16 cellular contexts compared by ENCODE assay signal in the genomic region with DNA sequence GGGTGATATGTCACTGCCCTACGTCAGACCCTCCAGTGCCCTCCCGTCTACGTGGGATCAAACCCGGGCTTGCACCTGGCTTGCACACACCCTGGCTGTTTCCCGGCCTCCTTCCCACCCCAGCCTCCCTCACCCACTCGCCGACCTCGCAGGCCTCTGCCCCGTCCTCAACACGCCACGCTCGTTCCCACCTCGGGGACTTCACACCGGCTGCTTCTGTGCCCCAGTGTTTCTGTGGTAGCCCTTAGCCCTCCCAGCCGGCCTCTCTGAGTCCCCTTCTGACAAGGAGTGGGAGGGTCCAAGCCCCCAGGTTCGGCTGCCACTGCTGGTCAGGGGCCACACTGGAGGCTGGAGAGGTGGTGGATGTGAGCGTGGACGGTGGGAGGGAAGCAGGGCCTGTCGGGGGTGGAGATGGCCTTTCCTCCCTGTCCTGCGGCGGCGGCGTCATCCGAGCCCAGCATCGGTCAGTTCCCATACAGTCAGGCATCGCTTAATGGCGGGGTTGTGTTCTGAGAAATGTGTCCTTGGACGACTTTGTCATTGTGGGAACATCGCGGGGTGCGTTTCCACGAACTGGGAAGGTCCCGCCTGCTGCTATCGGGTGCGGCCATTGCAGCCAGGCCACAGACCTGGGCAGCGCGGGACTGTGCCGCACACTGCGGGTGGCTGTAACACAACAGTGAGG. TPM values are rescaled to one million over a fixed set of nuclear protein-coding genes. Genes with fewer than 3 reads are reported as not detected.
DNase-seq lines count a peak whose midpoint lies in the region; ATAC-seq and TF ChIP-seq lines count a peak whose summit lies in the region.
"Had no signal": no experiment of that assay in that cellular context is flagged by ENCODE, and none has a peak within 500 bp of the region (broad histone marks: within the 10 kb centered on the region; RNA-seq: fewer than 3 reads in every experiment).

No MANE protein-coding gene starts in this region.

- no peak overlapping the region for H3K4me2 ChIP-seq in H9 (ENCODE audit: insufficient read depth, insufficient read length, low read length)
- H3K4me2 ChIP-seq: GM23338 had no signal

- no peak overlapping the region for H3K4me3 ChIP-seq in coronary artery
- H3K4me3 ChIP-seq in upper lobe of right lung: no peak overlapping the region
- H3K4me3 ChIP-seq: BLaER1, GM23338 had no signal

- no peak overlapping the region for H2BK5ac ChIP-seq in H9 (ENCODE audit: insufficient read length, low read length)

- H2BK12ac ChIP-seq in H9 (ENCODE audit: insufficient read length, low read depth, low read length): no peak overlapping the region

- H3K36me3 Mint-ChIP-seq in H9 (ENCODE audit: insufficient read depth in 1 of 3, low read depth in 3 of 3): peaks cover 0 to 8% (median 2%) of the 10 kb centered on the region in 3 experiments; a peak in 1 of 7 replicates
- H3K36me3 Mint-ChIP-seq: CD14-positive monocyte; CD4-positive, alpha-beta memory T cell had no signal

- H3K4me1 ChIP-seq in H9 (ENCODE audit: insufficient read depth, low read length) (no peaks in the 10 kb centered on the region), upper lobe of right lung (no peaks in the 10 kb centered on the region)

- no peak overlapping the region for H3K4me3 Mint-ChIP-seq in H9
- H3K4me3 Mint-ChIP-seq: CD14-positive monocyte; CD4-positive, alpha-beta memory T cell; GM23338 had no signal

- H2BK120ac ChIP-seq in H9 (ENCODE audit: low read depth, low read length, poor library complexity, severe bottlenecking): no peak overlapping the region

- no peaks in the 10 kb centered on the region for H3K9me3 ChIP-seq in H9 (ENCODE audit: control insufficient read depth, low read depth, low read length)
- H3K9me3 ChIP-seq in upper lobe of right lung: no peaks in the 10 kb centered on the region

- no peak overlapping the region for H3K23ac ChIP-seq in H9 (ENCODE audit: insufficient read length, low read depth, low read length)

- no peaks in the 10 kb centered on the region for H3K27me3 ChIP-seq in H9 (ENCODE audit: insufficient read depth, low read length)
- H3K27me3 ChIP-seq in upper lobe of right lung: no peaks in the 10 kb centered on the region
- H3K27me3 ChIP-seq: BLaER1 had no signal

- H3K14ac ChIP-seq in H9 (ENCODE audit: insufficient read depth, low read length): peak overlapping the region; percentile 42; the same call in 1 of the 2 replicates

- intact Hi-C loops in upper lobe of right lung (cut with DNase I): no loop called here

- H3K27me3 Mint-ChIP-seq in H9 (ENCODE audit: low read depth): peaks cover 2% of the 10 kb centered on the region

- H3K27ac Mint-ChIP-seq in H9: no peak overlapping the region
- H3K27ac Mint-ChIP-seq: CD4-positive, alpha-beta memory T cell; GM23338 had no signal

- H4K20me1 ChIP-seq in H9 (ENCODE audit: control insufficient read depth, insufficient read depth, insufficient read length): no peaks in the 10 kb centered on the region
- H4K20me1 ChIP-seq: BLaER1 had no signal

- no peaks in the 10 kb centered on the region for H3K36me3 ChIP-seq in upper lobe of right lung

- H2AK5ac ChIP-seq in H9 (ENCODE audit: insufficient read length, low read length): no peak overlapping the region

- no CpG with 5 or more reads among the region's 39 CpGs for WGBS in H9 (ENCODE audit: extremely low coverage, insufficient read length, low lambda C conversion rate)

- H3K56ac ChIP-seq in H9 (ENCODE audit: insufficient read length, low read depth, low read length): no peak overlapping the region

- H3T11ph ChIP-seq in H9 (ENCODE audit: low read length): no peak overlapping the region

- no peak for ATAC-seq in upper lobe of right lung
- ATAC-seq: GM23338 had no signal

- no peak overlapping the region for H3K27ac ChIP-seq in H9 (ENCODE audit: insufficient read length, low read depth, low read length)
- H3K27ac ChIP-seq in coronary artery: no peak overlapping the region
- no peak overlapping the region for H3K27ac ChIP-seq in upper lobe of right lung
- H3K27ac ChIP-seq: BLaER1 had no signal

- no peak overlapping the region for H3K18ac ChIP-seq in H9 (ENCODE audit: insufficient read length, low read depth, low read length)

- no peak overlapping the region for H2BK20ac ChIP-seq in H9 (ENCODE audit: low read depth, low read length, poor library complexity, severe bottlenecking)

- no peaks in the 10 kb centered on the region for H3K23me2 ChIP-seq in H9 (ENCODE audit: insufficient read length, low read depth, low read length, poor library complexity, severe bottlenecking)

- H4K5ac ChIP-seq in H9 (ENCODE audit: insufficient read length, low read depth, low read length): no peak overlapping the region

- DNase-seq in H9: no peak
- peak; percentile 57 for DNase-seq in coronary artery (ENCODE audit: low spot score)
- DNase-seq in islet precursor cell: peak; percentile 42
- peak; percentile 59 for DNase-seq in upper lobe of right lung
- DNase-seq in hepatic stellate cell (ENCODE audit: low spot score): no peak
- DNase-seq in UCSD-AML1 (lab: John Stamatoyannopoulos, UW; ENCODE audit: unreplicated experiment): no peak
- no peak for DNase-seq in dedifferentiated amniotic fluid mesenchymal stem cell (ENCODE audit: extremely low spot score)
- DNase-seq: 8988T; Calu3; CD4-positive, alpha-beta memory T cell; DMS79 treated with DMSO at 0.1 percent for 48 hours; GF-D8; H7 had no signal

- peaks cover 12% of the 10 kb centered on the region in 2 experiments; a peak in 4 of 5 replicates for H3K9me3 Mint-ChIP-seq in H9

- no peak for TF ChIP-seq CTCF in H9 (conservative IDR thresholded peaks at IDR 0.05)
- no peak for TF ChIP-seq CTCF in coronary artery (IDR thresholded peaks at IDR 0.05)
- TF ChIP-seq CTCF in upper lobe of right lung (IDR thresholded peaks at IDR 0.05): no peak

- H4K8ac ChIP-seq in H9 (replicated peaks; ENCODE audit: insufficient read length, low read depth, low read length): no peak overlapping the region

- no peak overlapping the region for H3K9ac ChIP-seq in H9 (ENCODE audit: extremely low read depth, insufficient read length, low read length)
- H3K9ac ChIP-seq: BLaER1 had no signal

- no peak overlapping the region for H2AFZ ChIP-seq in H9 (ENCODE audit: low read length)
- H2AFZ ChIP-seq: GM23338 had no signal

- no peaks in the 10 kb centered on the region for H3K79me1 ChIP-seq in H9 (ENCODE audit: insufficient read depth, low read depth, low read length, poor library complexity, severe bottlenecking)

- H3K4me1 Mint-ChIP-seq in H9: peaks cover 0 to 2% of the 10 kb centered on the region in 2 experiments; a peak in 1 of 4 replicates
- H3K4me1 Mint-ChIP-seq: CD14-positive monocyte, GM23338 had no signal

- no peak overlapping the region for H4K91ac ChIP-seq in H9 (ENCODE audit: insufficient read length, low read depth, low read length)

- no peak overlapping the region for H2BK15ac ChIP-seq in H9 (ENCODE audit: low read depth, low read length)

- H3K4ac ChIP-seq in H9 (ENCODE audit: low read depth, low read length): no peak overlapping the region

- no peaks in the 10 kb centered on the region for H3K79me2 ChIP-seq in H9 (ENCODE audit: insufficient read depth, low read length)

RNA-seq across cellular contexts. Expression of gene KIF25, which starts 11.4 kb away (rescaled TPM):
- total RNA-seq in H9 (2021): 0.22 and 0.59 TPM in 2 replicates
- total RNA-seq in upper lobe of right lung: 0.96 TPM
- total RNA-seq: Calu3; CD4-positive, alpha-beta memory T cell had no signal

Comparison
In these comparisons a context has a peak if more than half of its experiments do, and no peak if none do; other contexts are left out.
1. DNase-seq: peak in coronary artery (single experiment), islet precursor cell (single experiment) and upper lobe of right lung (single experiment); none in H9 (single experiment), hepatic stellate cell (single experiment), UCSD-AML1 (single experiment) and dedifferentiated amniotic fluid mesenchymal stem cell (single experiment).